ENCODE assay signal across 8 cellular contexts in the genomic region with DNA sequence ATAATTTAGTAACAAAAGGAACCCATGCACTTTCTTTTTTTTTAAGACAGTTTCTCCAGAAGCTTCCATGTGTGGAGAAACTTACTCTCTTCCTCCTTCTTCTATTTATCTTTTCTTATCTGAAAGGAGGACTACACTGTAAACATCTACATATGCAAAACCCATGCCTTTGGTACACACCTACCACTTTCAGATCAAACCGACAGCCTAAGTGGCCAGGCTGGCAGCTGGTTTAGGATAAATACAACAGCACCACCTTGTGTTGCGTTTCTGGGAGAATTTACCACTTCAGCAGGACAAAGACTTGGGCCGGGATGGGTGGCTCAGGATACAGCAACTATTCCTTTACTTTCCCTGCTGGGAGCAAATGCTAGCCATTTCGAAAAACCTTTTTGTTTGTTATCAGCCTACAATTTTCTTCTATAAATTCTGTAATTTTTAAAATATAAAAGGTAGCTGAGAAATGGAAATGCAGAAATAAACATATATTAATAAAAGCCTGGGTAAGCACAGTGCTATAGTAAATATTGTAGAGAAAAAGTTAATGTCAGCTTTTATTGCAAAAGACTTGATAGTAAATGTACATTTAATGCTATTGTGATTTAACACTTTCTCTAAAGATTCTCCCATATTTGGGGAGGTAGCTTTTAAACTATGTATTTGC.
A peak's percentile ranks its signal among the peaks of the same experiment; 100 is the strongest.
DNase-seq lines count a peak whose midpoint lies in the region; ATAC-seq and TF ChIP-seq lines count a peak whose summit lies in the region.

No MANE protein-coding gene starts in this region.

- no peaks in the 10 kb centered on the region for H3K9me3 ChIP-seq in lower lobe of right lung

- peaks cover 59% of the 10 kb centered on the region for H3K4me1 ChIP-seq in lower lobe of right lung

- H3K4me3 ChIP-seq in dorsolateral prefrontal cortex (peak overlapping the region in 1 of 59 donors; percentile 12), lower lobe of right lung (no peak overlapping the region)

- H3K27ac ChIP-seq in dorsolateral prefrontal cortex, result peak overlapping the region in 50 of 59 donors; percentile 2 to 76 (median 46)
- peak overlapping the region; percentile 58 for H3K27ac ChIP-seq in lower lobe of right lung

- no peaks in the 10 kb centered on the region for H3K36me3 ChIP-seq in lower lobe of right lung

- ATAC-seq in GM19455 (IDR thresholded peaks at IDR 0.05; ENCODE audit: unreplicated experiment) (peak; percentile 64), HG03521 (IDR thresholded peaks at IDR 0.05; ENCODE audit: unreplicated experiment) (peak; percentile 79), lower lobe of right lung (peak; percentile 85 to 92)

- peak; percentile 90 for DNase-seq in COLO668 (lab: John Stamatoyannopoulos, UW; ENCODE audit: unreplicated experiment)
- DNase-seq in NCI-H748 treated with DMSO at 0.1 percent for 48 hours (lab: John Stamatoyannopoulos, UW), result peak; percentile 99
- peak; percentile 51 to 69 for DNase-seq in activated CD4-positive, alpha-beta T cell treated with anti-CD3 and anti-CD28 coated beads, Interleukin-2, amount 50 U/mL, for 48 hours
- peak; percentile 42 to 91 (median 80) for DNase-seq in dorsolateral prefrontal cortex
- peak; percentile 73 for DNase-seq in lower lobe of right lung
- DNase-seq in stimulated activated CD8-positive, alpha-beta memory T cell treated with anti-CD3 and anti-CD28 coated beads, Interleukin-12 subunit alpha, Interleukin-12 subunit beta, amount 100 ng/mL, for 1 hour (ENCODE audit: low read depth), result peak; percentile 31

- no peaks in the 10 kb centered on the region for H3K27me3 ChIP-seq in dorsolateral prefrontal cortex
- H3K27me3 ChIP-seq in lower lobe of right lung (ENCODE audit: low read depth), result no peaks in the 10 kb centered on the region

- intact Hi-C loops in dorsolateral prefrontal cortex (cut with DNase I) (loop anchor here (2.0 to 10.0 kb wide), 7 partner anchors 47 to 1139 kb away; a partner anchor contains a TSS), lower lobe of right lung (cut with DNase I) (no loop called here)

- TF ChIP-seq CTCF in dorsolateral prefrontal cortex (IDR thresholded peaks at IDR 0.05 in 54 of 56, conservative IDR thresholded peaks at IDR 0.05 in 2 of 56; ENCODE audit: low read depth in 1 of 56, partially characterized antibody in 56 of 56) (peak; percentile 61 to 97 (median 85)), lower lobe of right lung (IDR thresholded peaks at IDR 0.05) (peak; percentile 76)

Comparison
In these comparisons a context has a peak if more than half of its experiments do, and no peak if none do; other contexts are left out.
1. DNase-seq: peak in every context shown above with its lines; median percentile 99 in NCI-H748 treated with DMSO at 0.1 percent for 48 hours; 90 in COLO668; 80 in dorsolateral prefrontal cortex; 73 in lower lobe of right lung; 60 in activated CD4-positive, alpha-beta T cell treated with anti-CD3 and anti-CD28 coated beads, Interleukin-2, amount 50 U/mL, for 48 hours; 31 in stimulated activated CD8-positive, alpha-beta memory T cell treated with anti-CD3 and anti-CD28 coated beads, Interleukin-12 subunit alpha, Interleukin-12 subunit beta, amount 100 ng/mL, for 1 hour.